In genomic region chr1:158149175-158149574, GRCh38 we compare ENCODE assay signal across 8 cellular contexts. TPM values are rescaled to one million over a fixed set of nuclear protein-coding genes. Genes with fewer than 3 reads are reported as not detected.
DNase-seq lines count a peak whose midpoint lies in the region; ATAC-seq and TF ChIP-seq lines count a peak whose summit lies in the region.

No MANE protein-coding gene starts in this region.

- intact Hi-C loops in esophagus muscularis mucosa (cut with DNase I), result no loop called here

- ATAC-seq in GM21723 (IDR thresholded peaks at IDR 0.05; ENCODE audit: unreplicated experiment) (no peak), GM18867 (IDR thresholded peaks at IDR 0.05; ENCODE audit: unreplicated experiment) (no peak)

- H3K9ac ChIP-seq in SK-N-MC (ENCODE audit: insufficient read length), result peak overlapping the region; percentile 59

- DNase-seq in ELR (ENCODE audit: low read depth), result peak; percentile 12
- DNase-seq in SK-N-MC (ENCODE audit: low read depth, low spot score), result no peak
- no peak for DNase-seq in esophagus muscularis mucosa (ENCODE audit: extremely low spot score)
- no peak for DNase-seq in progenitor cell of endocrine pancreas (ENCODE audit: low spot score, unreplicated experiment)
- no peak for DNase-seq in foreskin melanocyte
- DNase-seq in OCI-M1 (lab: John Stamatoyannopoulos, UW), result no peak

- no peaks in the 10 kb centered on the region for H3K27me3 ChIP-seq in esophagus muscularis mucosa

- no peaks in the 10 kb centered on the region for H3K36me3 ChIP-seq in SK-N-MC (ENCODE audit: insufficient read depth, low read length)
- H3K36me3 ChIP-seq in esophagus muscularis mucosa, result no peaks in the 10 kb centered on the region

- H3K9me3 ChIP-seq in SK-N-MC (ENCODE audit: low read depth, low read length), result no peaks in the 10 kb centered on the region
- no peaks in the 10 kb centered on the region for H3K9me3 ChIP-seq in esophagus muscularis mucosa

- H3K27ac ChIP-seq in SK-N-MC, result no peak overlapping the region
- peak overlapping the region; percentile 70 to 79 (median 74) for H3K27ac ChIP-seq in esophagus muscularis mucosa (replicated peaks in 1 of 4)

- H3K36me3 Mint-ChIP-seq in progenitor cell of endocrine pancreas (ENCODE audit: insufficient read depth), result no peaks in the 10 kb centered on the region

- no peak for TF ChIP-seq EP300 in esophagus muscularis mucosa (IDR thresholded peaks at IDR 0.05)

- H3K27ac Mint-ChIP-seq in progenitor cell of endocrine pancreas, result no peak overlapping the region

- H3K4me1 ChIP-seq in esophagus muscularis mucosa, result peaks cover 27 to 39% (median 35%) of the 10 kb centered on the region in 4 donors

- no peaks in the 10 kb centered on the region for H3K4me1 Mint-ChIP-seq in progenitor cell of endocrine pancreas (ENCODE audit: low read depth)

- TF ChIP-seq CTCF in esophagus muscularis mucosa (IDR thresholded peaks at IDR 0.05) (no peak), progenitor cell of endocrine pancreas (IDR thresholded peaks at IDR 0.05; ENCODE audit: unreplicated experiment) (no peak)

- 47% methylated on average over 8 of the region's 8 CpGs for WGBS in esophagus muscularis mucosa

- H3K4me3 ChIP-seq in SK-N-MC, result peak overlapping the region; percentile 78
- peak overlapping the region; percentile 41 to 55 (median 48) for H3K4me3 ChIP-seq in esophagus muscularis mucosa

- H3K9me3 Mint-ChIP-seq in progenitor cell of endocrine pancreas (ENCODE audit: low read depth), result no peaks in the 10 kb centered on the region

- TF ChIP-seq POLR2A in esophagus muscularis mucosa (IDR thresholded peaks at IDR 0.05; ENCODE audit: low read depth), result no peak

- H3K27me3 Mint-ChIP-seq in progenitor cell of endocrine pancreas, result peaks cover 60% of the 10 kb centered on the region

- H3K4me3 Mint-ChIP-seq in progenitor cell of endocrine pancreas (ENCODE audit: low read depth), result peak overlapping the region; percentile 64

RNA-seq across cellular contexts. Expression of gene CD1D, which starts 31.5 kb away (rescaled TPM):
- total RNA-seq in esophagus muscularis mucosa, result 1 to 10 TPM in 2 of 4 donors, under 1 TPM in 2; 0.26 to 2.0 (median 1.1) TPM
- total RNA-seq in progenitor cell of endocrine pancreas, result 0.13 TPM in 1 of 2 replicates, not detected in the other
